In genomic region chr14:22847661-22848341, GRCh38 we compare ENCODE assay signal across 1 cellular context.
TF ChIP-seq lines count a peak whose summit lies in the region.

No MANE protein-coding gene starts in this region.

TF ChIP-seq in HepG2, 621 proteins besides CTCF, POLR2A, EP300 and RAD21 (continues in another document):
- no peak for TF ChIP-seq ZBTB21 (CRISPR knock-in tag; IDR thresholded peaks at IDR 0.05)
- TF ChIP-seq ZNF737 (CRISPR knock-in tag; IDR thresholded peaks at IDR 0.05; ENCODE audit: borderline replicate concordance) = no peak
- TF ChIP-seq TBL1XR1 (IDR thresholded peaks at IDR 0.05; ENCODE audit: borderline replicate concordance, low read length, partially characterized antibody) = no peak
- TF ChIP-seq JARID2 (CRISPR knock-in tag; IDR thresholded peaks at IDR 0.05; ENCODE audit: insufficient replicate concordance) = no peak
- no peak for TF ChIP-seq ZFP91 (CRISPR knock-in tag; IDR thresholded peaks at IDR 0.05; ENCODE audit: borderline replicate concordance)
- TF ChIP-seq TERF1 (CRISPR knock-in tag; IDR thresholded peaks at IDR 0.05) = no peak
- no peak for TF ChIP-seq ATF3 (CRISPR knock-in tag; IDR thresholded peaks at IDR 0.05)
- TF ChIP-seq TGIF2 (CRISPR knock-in tag; IDR thresholded peaks at IDR 0.05) = no peak
- no peak for TF ChIP-seq TBX2 (CRISPR knock-in tag; IDR thresholded peaks at IDR 0.05; ENCODE audit: borderline replicate concordance)
- no peak for TF ChIP-seq ZNF33A (CRISPR knock-in tag; IDR thresholded peaks at IDR 0.05; ENCODE audit: borderline replicate concordance)
- TF ChIP-seq, protein P1, sequence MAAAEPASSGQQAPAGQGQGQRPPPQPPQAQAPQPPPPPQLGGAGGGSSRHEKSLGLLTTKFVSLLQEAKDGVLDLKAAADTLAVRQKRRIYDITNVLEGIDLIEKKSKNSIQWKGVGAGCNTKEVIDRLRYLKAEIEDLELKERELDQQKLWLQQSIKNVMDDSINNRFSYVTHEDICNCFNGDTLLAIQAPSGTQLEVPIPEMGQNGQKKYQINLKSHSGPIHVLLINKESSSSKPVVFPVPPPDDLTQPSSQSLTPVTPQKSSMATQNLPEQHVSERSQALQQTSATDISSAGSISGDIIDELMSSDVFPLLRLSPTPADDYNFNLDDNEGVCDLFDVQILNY (CRISPR knock-in tag; conservative IDR thresholded peaks at IDR 0.05) = 0 out of 2 replicates have a peak, but pooled peaks have one; percentile 40
- TF ChIP-seq, protein P2, sequence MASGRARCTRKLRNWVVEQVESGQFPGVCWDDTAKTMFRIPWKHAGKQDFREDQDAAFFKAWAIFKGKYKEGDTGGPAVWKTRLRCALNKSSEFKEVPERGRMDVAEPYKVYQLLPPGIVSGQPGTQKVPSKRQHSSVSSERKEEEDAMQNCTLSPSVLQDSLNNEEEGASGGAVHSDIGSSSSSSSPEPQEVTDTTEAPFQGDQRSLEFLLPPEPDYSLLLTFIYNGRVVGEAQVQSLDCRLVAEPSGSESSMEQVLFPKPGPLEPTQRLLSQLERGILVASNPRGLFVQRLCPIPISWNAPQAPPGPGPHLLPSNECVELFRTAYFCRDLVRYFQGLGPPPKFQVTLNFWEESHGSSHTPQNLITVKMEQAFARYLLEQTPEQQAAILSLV (CRISPR knock-in tag; IDR thresholded peaks at IDR 0.05; ENCODE audit: borderline replicate concordance) = no peak
- TF ChIP-seq ZNF501 (CRISPR knock-in tag; IDR thresholded peaks at IDR 0.05) = 0 out of 2 replicates have a peak, but pooled peaks have one; percentile 18
- no peak for TF ChIP-seq ZBTB20 (CRISPR knock-in tag; IDR thresholded peaks at IDR 0.05; ENCODE audit: borderline replicate concordance, low read depth)
- no peak for TF ChIP-seq ZFP36L2 (CRISPR knock-in tag; IDR thresholded peaks at IDR 0.05)
- TF ChIP-seq, protein P3, sequence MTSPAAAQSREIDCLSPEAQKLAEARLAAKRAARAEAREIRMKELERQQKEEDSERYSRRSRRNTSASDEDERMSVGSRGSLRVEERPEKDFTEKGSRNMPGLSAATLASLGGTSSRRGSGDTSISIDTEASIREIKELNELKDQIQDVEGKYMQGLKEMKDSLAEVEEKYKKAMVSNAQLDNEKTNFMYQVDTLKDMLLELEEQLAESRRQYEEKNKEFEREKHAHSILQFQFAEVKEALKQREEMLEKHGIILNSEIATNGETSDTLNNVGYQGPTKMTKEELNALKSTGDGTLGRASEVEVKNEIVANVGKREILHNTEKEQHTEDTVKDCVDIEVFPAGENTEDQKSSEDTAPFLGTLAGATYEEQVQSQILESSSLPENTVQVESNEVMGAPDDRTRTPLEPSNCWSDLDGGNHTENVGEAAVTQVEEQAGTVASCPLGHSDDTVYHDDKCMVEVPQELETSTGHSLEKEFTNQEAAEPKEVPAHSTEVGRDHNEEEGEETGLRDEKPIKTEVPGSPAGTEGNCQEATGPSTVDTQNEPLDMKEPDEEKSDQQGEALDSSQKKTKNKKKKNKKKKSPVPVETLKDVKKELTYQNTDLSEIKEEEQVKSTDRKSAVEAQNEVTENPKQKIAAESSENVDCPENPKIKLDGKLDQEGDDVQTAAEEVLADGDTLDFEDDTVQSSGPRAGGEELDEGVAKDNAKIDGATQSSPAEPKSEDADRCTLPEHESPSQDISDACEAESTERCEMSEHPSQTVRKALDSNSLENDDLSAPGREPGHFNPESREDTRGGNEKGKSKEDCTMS (CRISPR knock-in tag; conservative IDR thresholded peaks at IDR 0.05) = no peak
- TF ChIP-seq GTF2F1 (IDR thresholded peaks at IDR 0.05; ENCODE audit: low read length) = no peak
- TF ChIP-seq ARNTL (CRISPR knock-in tag; IDR thresholded peaks at IDR 0.05) = no peak
- no peak for TF ChIP-seq ZNF556 (CRISPR knock-in tag; IDR thresholded peaks at IDR 0.05; ENCODE audit: borderline replicate concordance)
- no peak for TF ChIP-seq PLSCR1 (CRISPR knock-in tag; IDR thresholded peaks at IDR 0.05; ENCODE audit: borderline replicate concordance)
- TF ChIP-seq ZFAT (CRISPR knock-in tag; conservative IDR thresholded peaks at IDR 0.05) = no peak
- TF ChIP-seq CBFB (CRISPR knock-in tag; IDR thresholded peaks at IDR 0.05) = no peak
- 0 out of 2 replicates have a peak, but pooled peaks have one; percentile 53 for TF ChIP-seq BORCS8-MEF2B (CRISPR knock-in tag; IDR thresholded peaks at IDR 0.05)
- TF ChIP-seq ZNF484 (CRISPR knock-in tag; IDR thresholded peaks at IDR 0.05; ENCODE audit: borderline replicate concordance, low read depth) = no peak
- TF ChIP-seq FOXK2 (IDR thresholded peaks at IDR 0.05) = no peak
- no peak for TF ChIP-seq ZFP90 (CRISPR knock-in tag; IDR thresholded peaks at IDR 0.05; ENCODE audit: borderline replicate concordance)
- TF ChIP-seq FIP1L1 (IDR thresholded peaks at IDR 0.05; ENCODE audit: borderline replicate concordance, insufficient read depth, low read depth, low read length) = no peak
- no peak for TF ChIP-seq PHF8 (CRISPR knock-in tag; IDR thresholded peaks at IDR 0.05)
- no peak for TF ChIP-seq NPAS2 (CRISPR knock-in tag; IDR thresholded peaks at IDR 0.05; ENCODE audit: borderline replicate concordance)
- TF ChIP-seq NR2F2 (IDR thresholded peaks at IDR 0.05; ENCODE audit: borderline replicate concordance, low read depth) = peak; percentile 33; the same call in 1 of the 2 replicates
- TF ChIP-seq ZNF720 (CRISPR knock-in tag; IDR thresholded peaks at IDR 0.05) = no peak
- TF ChIP-seq WIZ (CRISPR knock-in tag; IDR thresholded peaks at IDR 0.05) = no peak
- peak; percentile 73 for TF ChIP-seq CREB1 (IDR thresholded peaks at IDR 0.05)
- no peak for TF ChIP-seq CREB1 (CRISPR knock-in tag; IDR thresholded peaks at IDR 0.05)
- TF ChIP-seq ZFX (CRISPR knock-in tag; IDR thresholded peaks at IDR 0.05; ENCODE audit: low read depth) = no peak
- no peak for TF ChIP-seq HNRNPK (IDR thresholded peaks at IDR 0.05; ENCODE audit: low read depth, low read length, poor library complexity, severe bottlenecking)
- no peak for TF ChIP-seq AGO1 (IDR thresholded peaks at IDR 0.05; ENCODE audit: low read depth, low read length, poor library complexity, severe bottlenecking)
- TF ChIP-seq KDM2A (CRISPR knock-in tag; IDR thresholded peaks at IDR 0.05; ENCODE audit: borderline replicate concordance, low read depth) = no peak; the same call in 1 of the 2 replicates
- TF ChIP-seq ZNF550 (CRISPR knock-in tag; IDR thresholded peaks at IDR 0.05; ENCODE audit: borderline replicate concordance) = 0 out of 2 replicates have a peak, but pooled peaks have one; percentile 27
- no peak for TF ChIP-seq NFKB2 (CRISPR knock-in tag; IDR thresholded peaks at IDR 0.05; ENCODE audit: borderline replicate concordance)
- TF ChIP-seq, protein P4, sequence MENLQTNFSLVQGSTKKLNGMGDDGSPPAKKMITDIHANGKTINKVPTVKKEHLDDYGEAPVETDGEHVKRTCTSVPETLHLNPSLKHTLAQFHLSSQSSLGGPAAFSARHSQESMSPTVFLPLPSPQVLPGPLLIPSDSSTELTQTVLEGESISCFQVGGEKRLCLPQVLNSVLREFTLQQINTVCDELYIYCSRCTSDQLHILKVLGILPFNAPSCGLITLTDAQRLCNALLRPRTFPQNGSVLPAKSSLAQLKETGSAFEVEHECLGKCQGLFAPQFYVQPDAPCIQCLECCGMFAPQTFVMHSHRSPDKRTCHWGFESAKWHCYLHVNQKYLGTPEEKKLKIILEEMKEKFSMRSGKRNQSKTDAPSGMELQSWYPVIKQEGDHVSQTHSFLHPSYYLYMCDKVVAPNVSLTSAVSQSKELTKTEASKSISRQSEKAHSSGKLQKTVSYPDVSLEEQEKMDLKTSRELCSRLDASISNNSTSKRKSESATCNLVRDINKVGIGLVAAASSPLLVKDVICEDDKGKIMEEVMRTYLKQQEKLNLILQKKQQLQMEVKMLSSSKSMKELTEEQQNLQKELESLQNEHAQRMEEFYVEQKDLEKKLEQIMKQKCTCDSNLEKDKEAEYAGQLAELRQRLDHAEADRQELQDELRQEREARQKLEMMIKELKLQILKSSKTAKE (CRISPR knock-in tag; IDR thresholded peaks at IDR 0.05; ENCODE audit: borderline replicate concordance) = no peak
- TF ChIP-seq NCOA2 (CRISPR knock-in tag; IDR thresholded peaks at IDR 0.05) = no peak
- TF ChIP-seq PCBP2 (optimal IDR thresholded peaks at IDR 0.05; ENCODE audit: low read depth, low read length, poor library complexity, severe bottlenecking) = no peak
- TF ChIP-seq ADNP (CRISPR knock-in tag; IDR thresholded peaks at IDR 0.05) = no peak
- TF ChIP-seq MAFK (conservative IDR thresholded peaks at IDR 0.05 in 1 of 2, IDR thresholded peaks at IDR 0.05 in 1 of 2; ENCODE audit: low read length in 2 of 2) = no peak
- TF ChIP-seq, protein P5, sequence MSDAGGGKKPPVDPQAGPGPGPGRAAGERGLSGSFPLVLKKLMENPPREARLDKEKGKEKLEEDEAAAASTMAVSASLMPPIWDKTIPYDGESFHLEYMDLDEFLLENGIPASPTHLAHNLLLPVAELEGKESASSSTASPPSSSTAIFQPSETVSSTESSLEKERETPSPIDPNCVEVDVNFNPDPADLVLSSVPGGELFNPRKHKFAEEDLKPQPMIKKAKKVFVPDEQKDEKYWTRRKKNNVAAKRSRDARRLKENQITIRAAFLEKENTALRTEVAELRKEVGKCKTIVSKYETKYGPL (CRISPR knock-in tag; IDR thresholded peaks at IDR 0.05) = no peak
- TF ChIP-seq, protein P6, sequence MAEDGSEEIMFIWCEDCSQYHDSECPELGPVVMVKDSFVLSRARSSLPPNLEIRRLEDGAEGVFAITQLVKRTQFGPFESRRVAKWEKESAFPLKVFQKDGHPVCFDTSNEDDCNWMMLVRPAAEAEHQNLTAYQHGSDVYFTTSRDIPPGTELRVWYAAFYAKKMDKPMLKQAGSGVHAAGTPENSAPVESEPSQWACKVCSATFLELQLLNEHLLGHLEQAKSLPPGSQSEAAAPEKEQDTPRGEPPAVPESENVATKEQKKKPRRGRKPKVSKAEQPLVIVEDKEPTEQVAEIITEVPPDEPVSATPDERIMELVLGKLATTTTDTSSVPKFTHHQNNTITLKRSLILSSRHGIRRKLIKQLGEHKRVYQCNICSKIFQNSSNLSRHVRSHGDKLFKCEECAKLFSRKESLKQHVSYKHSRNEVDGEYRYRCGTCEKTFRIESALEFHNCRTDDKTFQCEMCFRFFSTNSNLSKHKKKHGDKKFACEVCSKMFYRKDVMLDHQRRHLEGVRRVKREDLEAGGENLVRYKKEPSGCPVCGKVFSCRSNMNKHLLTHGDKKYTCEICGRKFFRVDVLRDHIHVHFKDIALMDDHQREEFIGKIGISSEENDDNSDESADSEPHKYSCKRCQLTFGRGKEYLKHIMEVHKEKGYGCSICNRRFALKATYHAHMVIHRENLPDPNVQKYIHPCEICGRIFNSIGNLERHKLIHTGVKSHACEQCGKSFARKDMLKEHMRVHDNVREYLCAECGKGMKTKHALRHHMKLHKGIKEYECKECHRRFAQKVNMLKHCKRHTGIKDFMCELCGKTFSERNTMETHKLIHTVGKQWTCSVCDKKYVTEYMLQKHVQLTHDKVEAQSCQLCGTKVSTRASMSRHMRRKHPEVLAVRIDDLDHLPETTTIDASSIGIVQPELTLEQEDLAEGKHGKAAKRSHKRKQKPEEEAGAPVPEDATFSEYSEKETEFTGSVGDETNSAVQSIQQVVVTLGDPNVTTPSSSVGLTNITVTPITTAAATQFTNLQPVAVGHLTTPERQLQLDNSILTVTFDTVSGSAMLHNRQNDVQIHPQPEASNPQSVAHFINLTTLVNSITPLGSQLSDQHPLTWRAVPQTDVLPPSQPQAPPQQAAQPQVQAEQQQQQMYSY (CRISPR knock-in tag; IDR thresholded peaks at IDR 0.05) = no peak
- no peak for TF ChIP-seq ZNF549 (CRISPR knock-in tag; IDR thresholded peaks at IDR 0.05)
- no peak for TF ChIP-seq RBAK (CRISPR knock-in tag; IDR thresholded peaks at IDR 0.05)
- TF ChIP-seq ZMYM2 (CRISPR knock-in tag; IDR thresholded peaks at IDR 0.05) = no peak
- TF ChIP-seq, protein P7, sequence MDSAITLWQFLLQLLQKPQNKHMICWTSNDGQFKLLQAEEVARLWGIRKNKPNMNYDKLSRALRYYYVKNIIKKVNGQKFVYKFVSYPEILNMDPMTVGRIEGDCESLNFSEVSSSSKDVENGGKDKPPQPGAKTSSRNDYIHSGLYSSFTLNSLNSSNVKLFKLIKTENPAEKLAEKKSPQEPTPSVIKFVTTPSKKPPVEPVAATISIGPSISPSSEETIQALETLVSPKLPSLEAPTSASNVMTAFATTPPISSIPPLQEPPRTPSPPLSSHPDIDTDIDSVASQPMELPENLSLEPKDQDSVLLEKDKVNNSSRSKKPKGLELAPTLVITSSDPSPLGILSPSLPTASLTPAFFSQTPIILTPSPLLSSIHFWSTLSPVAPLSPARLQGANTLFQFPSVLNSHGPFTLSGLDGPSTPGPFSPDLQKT (CRISPR knock-in tag; IDR thresholded peaks at IDR 0.05; ENCODE audit: borderline replicate concordance) = no peak
- TF ChIP-seq ZFY (CRISPR knock-in tag; IDR thresholded peaks at IDR 0.05) = no peak
- no peak for TF ChIP-seq ZNF251 (CRISPR knock-in tag; IDR thresholded peaks at IDR 0.05)
- no peak for TF ChIP-seq ATAD3A (CRISPR knock-in tag; IDR thresholded peaks at IDR 0.05)
- no peak for TF ChIP-seq MEIS2 (CRISPR knock-in tag; IDR thresholded peaks at IDR 0.05)
- TF ChIP-seq KAT8 (CRISPR knock-in tag; IDR thresholded peaks at IDR 0.05) = no peak
- TF ChIP-seq EHMT2 (IDR thresholded peaks at IDR 0.05; ENCODE audit: borderline replicate concordance, low read depth, low read length) = no peak
